ENCODE assay signal across 11 cellular contexts in genomic region chr1:109624215-109625010, GRCh38. TPM values are rescaled to one million over a fixed set of nuclear protein-coding genes. Genes with fewer than 3 reads are reported as not detected.
DNase-seq lines count a peak whose midpoint lies in the region; ATAC-seq and TF ChIP-seq lines count a peak whose summit lies in the region.
"Had no signal": no experiment of that assay in that cellular context is flagged by ENCODE, and none has a peak within 500 bp of the region (broad histone marks: within the 10 kb centered on the region; RNA-seq: fewer than 3 reads in every experiment).

No MANE protein-coding gene starts in this region.

- peak overlapping the region; percentile 84 for H3K4me3 Mint-ChIP-seq in activated CD4-positive, alpha-beta T cell treated with anti-CD3 and anti-CD28 coated beads, Interleukin-2, amount 10 ng/mL, durations not matched to agents 7 days and 5 days
- H3K4me3 Mint-ChIP-seq in stimulated activated naive B cell treated with anti-CD40 and anti-IgM and Interleukin-4, amounts not matched to agents 10 μg/mL and 1 μg/mL and 100 μg/mL, for 72 hours = peak overlapping the region; percentile 59 to 79

- H3K36me3 Mint-ChIP-seq in activated CD4-positive, alpha-beta T cell treated with anti-CD3 and anti-CD28 coated beads, Interleukin-2, amount 10 ng/mL, durations not matched to agents 7 days and 5 days (ENCODE audit: low read depth) = peaks cover 30% of the 10 kb centered on the region
- H3K36me3 Mint-ChIP-seq in stimulated activated naive B cell treated with anti-CD40 and anti-IgM and Interleukin-4, amounts not matched to agents 10 μg/mL and 1 μg/mL and 100 μg/mL, for 72 hours = peaks cover 17 to 35% of the 10 kb centered on the region in 2 donors

- POLR2A ChIA-PET in activated CD4-positive, alpha-beta T cell treated with anti-CD3 and anti-CD28 coated beads, Interleukin-2, amount 10 ng/mL, durations not matched to agents 7 days and 5 days (lab: Charles Lee) = no interaction called here

- CTCF ChIA-PET in activated CD4-positive, alpha-beta T cell treated with anti-CD3 and anti-CD28 coated beads, Interleukin-2, amount 10 ng/mL, durations not matched to agents 7 days and 5 days (lab: Charles Lee) = interaction anchor here (0.7 to 10.3 kb wide), 7 partner anchors 11 to 92 kb away, joined by 3 to 67 read pairs (median 5); no protein-coding TSS in a partner anchor

- no peaks in the 10 kb centered on the region for H3K27me3 Mint-ChIP-seq in activated CD4-positive, alpha-beta T cell treated with anti-CD3 and anti-CD28 coated beads, Interleukin-2, amount 10 ng/mL, durations not matched to agents 7 days and 5 days
- H3K27me3 Mint-ChIP-seq in stimulated activated naive B cell treated with anti-CD40 and anti-IgM and Interleukin-4, amounts not matched to agents 10 μg/mL and 1 μg/mL and 100 μg/mL, for 72 hours = no peaks in the 10 kb centered on the region

- peak overlapping the region; percentile 86 for H3K27ac Mint-ChIP-seq in activated CD4-positive, alpha-beta T cell treated with anti-CD3 and anti-CD28 coated beads, Interleukin-2, amount 10 ng/mL, durations not matched to agents 7 days and 5 days
- peak overlapping the region; percentile 89 for H3K27ac Mint-ChIP-seq in stimulated activated naive B cell treated with anti-CD40 and anti-IgM and Interleukin-4, amounts not matched to agents 10 μg/mL and 1 μg/mL and 100 μg/mL, for 72 hours

- no peak for TF ChIP-seq CTCF in coronary artery (IDR thresholded peaks at IDR 0.05)

- peaks cover 44% of the 10 kb centered on the region for H3K4me1 Mint-ChIP-seq in activated CD4-positive, alpha-beta T cell treated with anti-CD3 and anti-CD28 coated beads, Interleukin-2, amount 10 ng/mL, durations not matched to agents 7 days and 5 days
- peaks cover 36 to 60% of the 10 kb centered on the region in 2 donors for H3K4me1 Mint-ChIP-seq in stimulated activated naive B cell treated with anti-CD40 and anti-IgM and Interleukin-4, amounts not matched to agents 10 μg/mL and 1 μg/mL and 100 μg/mL, for 72 hours

- H3K27ac ChIP-seq in coronary artery = peak overlapping the region in 1 of 2 donors; percentile 67
- H3K27ac ChIP-seq: C4-2B had no signal

- ATAC-seq in stimulated activated naive B cell treated with anti-CD40 and anti-IgM and Interleukin-4, amounts not matched to agents 10 μg/mL and 1 μg/mL and 100 μg/mL, for 72 hours (replicated peaks) = peak; percentile 56 to 61
- no peak for ATAC-seq in HG03520 (IDR thresholded peaks at IDR 0.05; ENCODE audit: unreplicated experiment)

- H3K4me3 ChIP-seq in coronary artery = peak overlapping the region; percentile 63
- H3K4me3 ChIP-seq: Peyer's patch had no signal

- DNase-seq in activated CD4-positive, alpha-beta T cell treated with anti-CD3 and anti-CD28 coated beads, Interleukin-2, amount 10 ng/mL, durations not matched to agents 7 days and 5 days = peak; percentile 45
- no peak for DNase-seq in activated CD4-positive, alpha-beta T cell treated with anti-CD3 and anti-CD28 coated beads, Interleukin-2, amount 50 U/mL, for 1 hour
- DNase-seq in NCI-H1436 (lab: John Stamatoyannopoulos, UW) (peak; percentile 68), coronary artery (ENCODE audit: low spot score) (no peak), SW480 (ENCODE audit: low spot score) (no peak), KG1 (lab: John Stamatoyannopoulos, UW) (no peak)
- DNase-seq in stimulated activated naive B cell treated with anti-CD40 and anti-IgM and Interleukin-4, amounts not matched to agents 10 μg/mL and 1 μg/mL and 100 μg/mL, for 72 hours = peak; percentile 45
- DNase-seq: cerebellar nuclear complex had no signal

- no peaks in the 10 kb centered on the region for H3K9me3 Mint-ChIP-seq in activated CD4-positive, alpha-beta T cell treated with anti-CD3 and anti-CD28 coated beads, Interleukin-2, amount 10 ng/mL, durations not matched to agents 7 days and 5 days
- H3K9me3 Mint-ChIP-seq in stimulated activated naive B cell treated with anti-CD40 and anti-IgM and Interleukin-4, amounts not matched to agents 10 μg/mL and 1 μg/mL and 100 μg/mL, for 72 hours = no peaks in the 10 kb centered on the region

RNA-seq across cellular contexts. Expression of gene AMPD2, which starts 4.8 kb away (rescaled TPM):
- total RNA-seq in activated CD4-positive, alpha-beta T cell treated with anti-CD3 and anti-CD28 coated beads, Interleukin-2, amount 10 ng/mL, durations not matched to agents 7 days and 5 days = 100 to 1,000 TPM; 116 to 120 TPM

RNA-seq across cellular contexts. Expression of gene GNAT2, which starts 5.0 kb away (rescaled TPM):
- not detected for total RNA-seq in activated CD4-positive, alpha-beta T cell treated with anti-CD3 and anti-CD28 coated beads, Interleukin-2, amount 10 ng/mL, durations not matched to agents 7 days and 5 days
- total RNA-seq: Peyer's patch had no signal

RNA-seq across cellular contexts. Expression of gene GSTM4, which starts 31.5 kb away (rescaled TPM):
- total RNA-seq in activated CD4-positive, alpha-beta T cell treated with anti-CD3 and anti-CD28 coated beads, Interleukin-2, amount 10 ng/mL, durations not matched to agents 7 days and 5 days = 10 to 100 TPM; 34.3 to 36.3 TPM

RNA-seq across cellular contexts. Expression of gene GSTM2, which starts 43.4 kb away (rescaled TPM):
- 10 to 100 TPM; 33.4 to 33.5 TPM for total RNA-seq in activated CD4-positive, alpha-beta T cell treated with anti-CD3 and anti-CD28 coated beads, Interleukin-2, amount 10 ng/mL, durations not matched to agents 7 days and 5 days

Comparison
In these comparisons a context has a peak if more than half of its experiments do, and no peak if none do; other contexts are left out.
1. DNase-seq: peak in activated CD4-positive, alpha-beta T cell treated with anti-CD3 and anti-CD28 coated beads, Interleukin-2, amount 10 ng/mL, durations not matched to agents 7 days and 5 days (single experiment), NCI-H1436 (single experiment) and stimulated activated naive B cell treated with anti-CD40 and anti-IgM and Interleukin-4, amounts not matched to agents 10 μg/mL and 1 μg/mL and 100 μg/mL, for 72 hours (single experiment); none in activated CD4-positive, alpha-beta T cell treated with anti-CD3 and anti-CD28 coated beads, Interleukin-2, amount 50 U/mL, for 1 hour (single experiment), coronary artery (single experiment), SW480 (single experiment) and KG1 (single experiment).